8 cellular contexts compared by ENCODE assay signal in the genomic region with DNA sequence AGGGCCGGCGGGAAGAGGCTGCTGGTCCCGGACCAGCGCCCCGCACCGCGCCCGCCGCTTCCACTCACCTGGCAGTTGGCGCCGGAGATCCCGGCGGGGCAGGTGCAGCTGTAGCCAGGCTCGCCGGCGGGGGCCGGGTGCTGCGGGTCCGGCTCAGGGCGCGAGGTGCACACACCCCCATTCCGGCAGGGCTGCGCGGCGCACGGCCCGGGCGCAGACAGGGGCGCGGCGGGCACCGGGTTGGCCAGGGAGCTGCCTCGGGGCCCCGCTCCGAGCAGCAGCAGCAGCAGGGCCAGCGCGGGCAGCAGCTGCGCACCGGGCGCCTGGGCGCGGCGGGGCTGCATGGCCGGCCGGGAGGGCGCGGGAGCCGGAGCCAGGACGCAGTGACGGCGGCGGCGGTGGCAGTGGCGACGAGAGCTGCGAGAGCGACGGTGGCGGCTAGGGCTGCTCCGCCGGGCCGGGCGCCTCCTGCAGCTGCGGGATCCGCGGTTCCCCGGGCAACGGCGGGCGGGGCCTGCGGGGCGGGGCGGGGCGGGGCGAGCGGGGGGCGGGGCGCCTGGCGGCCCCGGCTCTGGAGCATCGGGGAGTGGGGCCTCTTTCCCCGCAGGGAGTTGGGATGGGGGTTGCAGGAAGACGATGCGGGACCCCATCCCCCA. TPM values are rescaled to one million over a fixed set of nuclear protein-coding genes. Genes with fewer than 3 reads are reported as not detected.
DNase-seq lines count a peak whose midpoint lies in the region; ATAC-seq and TF ChIP-seq lines count a peak whose summit lies in the region.

A gene with protein sequence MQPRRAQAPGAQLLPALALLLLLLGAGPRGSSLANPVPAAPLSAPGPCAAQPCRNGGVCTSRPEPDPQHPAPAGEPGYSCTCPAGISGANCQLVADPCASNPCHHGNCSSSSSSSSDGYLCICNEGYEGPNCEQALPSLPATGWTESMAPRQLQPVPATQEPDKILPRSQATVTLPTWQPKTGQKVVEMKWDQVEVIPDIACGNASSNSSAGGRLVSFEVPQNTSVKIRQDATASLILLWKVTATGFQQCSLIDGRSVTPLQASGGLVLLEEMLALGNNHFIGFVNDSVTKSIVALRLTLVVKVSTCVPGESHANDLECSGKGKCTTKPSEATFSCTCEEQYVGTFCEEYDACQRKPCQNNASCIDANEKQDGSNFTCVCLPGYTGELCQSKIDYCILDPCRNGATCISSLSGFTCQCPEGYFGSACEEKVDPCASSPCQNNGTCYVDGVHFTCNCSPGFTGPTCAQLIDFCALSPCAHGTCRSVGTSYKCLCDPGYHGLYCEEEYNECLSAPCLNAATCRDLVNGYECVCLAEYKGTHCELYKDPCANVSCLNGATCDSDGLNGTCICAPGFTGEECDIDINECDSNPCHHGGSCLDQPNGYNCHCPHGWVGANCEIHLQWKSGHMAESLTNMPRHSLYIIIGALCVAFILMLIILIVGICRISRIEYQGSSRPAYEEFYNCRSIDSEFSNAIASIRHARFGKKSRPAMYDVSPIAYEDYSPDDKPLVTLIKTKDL (minus strand): TSS at position 476 of the 656 bp plus-strand sequence. CDS start 132 bp downstream, at position 344.

- DNase-seq in 8988T (peak; percentile 79), NCI-H510A (lab: John Stamatoyannopoulos, UW) (peak; percentile 72), fibroblast of villous mesenchyme (ENCODE audit: low read depth) (no peak), kidney glomerular epithelial cell (lab: John Stamatoyannopoulos, UW) (no peak)
- peak; percentile 6 for DNase-seq in activated T-cell treated with anti-CD3 and anti-CD28 coated beads, Interleukin-2, amount 50 U/mL, for 4 hours

- peak within 1 kb of the TSS; percentile 98 for H2AFZ ChIP-seq in neuron (ENCODE audit: low read depth, low read length)

- H3K4me3 ChIP-seq in fibroblast of villous mesenchyme (ENCODE audit: low read depth, low read length): peak within 1 kb of the TSS; percentile 50
- H3K4me3 ChIP-seq in neuron (ENCODE audit: low read length): peak within 1 kb of the TSS; percentile 62

- peak within 1 kb of the TSS; percentile 64 for H3K4me3 Mint-ChIP-seq in activated T-cell treated with anti-CD3 and anti-CD28 coated beads, Interleukin-2, amount 50 U/mL, for 4 hours

- H3K36me3 ChIP-seq in neuron (ENCODE audit: insufficient read depth, low read length): no peaks in the 10 kb centered on the region

- peaks cover 58% of the 10 kb centered on the region for H3K27me3 ChIP-seq in neuron (ENCODE audit: insufficient read depth, low read length)

- ATAC-seq in GM18511 (IDR thresholded peaks at IDR 0.05; ENCODE audit: unreplicated experiment) (peak; percentile 81), HG02970 (IDR thresholded peaks at IDR 0.05; ENCODE audit: low FRiP score, unreplicated experiment) (peak; percentile 65)
- peak; percentile 82 to 89 for ATAC-seq in activated T-cell treated with anti-CD3 and anti-CD28 coated beads, Interleukin-2, amount 50 U/mL, for 4 hours

- H3K9me3 ChIP-seq in neuron (ENCODE audit: low read length): no peaks in the 10 kb centered on the region

- no peak for TF ChIP-seq CTCF in fibroblast of villous mesenchyme (IDR thresholded peaks at IDR 0.05; ENCODE audit: insufficient read depth, low read depth, low read length)

- peaks cover 80% of the 10 kb centered on the region for H3K27me3 Mint-ChIP-seq in activated T-cell treated with anti-CD3 and anti-CD28 coated beads, Interleukin-2, amount 50 U/mL, for 4 hours (ENCODE audit: low read depth)

- H3K4me1 ChIP-seq in neuron (ENCODE audit: insufficient read depth, low read length): peaks cover 25% of the 10 kb centered on the region

- peaks cover 6% of the 10 kb centered on the region for H3K9me3 Mint-ChIP-seq in activated T-cell treated with anti-CD3 and anti-CD28 coated beads, Interleukin-2, amount 50 U/mL, for 4 hours

- H3K4me1 Mint-ChIP-seq in activated T-cell treated with anti-CD3 and anti-CD28 coated beads, Interleukin-2, amount 50 U/mL, for 4 hours (ENCODE audit: low read depth): peaks cover 14% of the 10 kb centered on the region

- H3K36me3 Mint-ChIP-seq in activated T-cell treated with anti-CD3 and anti-CD28 coated beads, Interleukin-2, amount 50 U/mL, for 4 hours (ENCODE audit: insufficient read depth): no peaks in the 10 kb centered on the region

RNA-seq across cellular contexts. Expression of the gene that starts here (rescaled TPM):
- total RNA-seq in activated T-cell treated with anti-CD3 and anti-CD28 coated beads, Interleukin-2, amount 50 U/mL, for 4 hours: not detected
- 0.32 and 0.86 TPM in 2 replicates for total RNA-seq in fibroblast of villous mesenchyme

Comparison
In these comparisons a context has a peak if more than half of its experiments do, and no peak if none do; other contexts are left out.
1. Peak in DNase-seq and ATAC-seq in activated T-cell treated with anti-CD3 and anti-CD28 coated beads, Interleukin-2, amount 50 U/mL, for 4 hours; RNA of the gene not detected or under 1 TPM.
2. DNase-seq: peak in 8988T (single experiment) and NCI-H510A (single experiment); none in fibroblast of villous mesenchyme (single experiment) and kidney glomerular epithelial cell (single experiment).
3. Peak in every context shown above with its lines, with median percentiles within 50 percentile points of each other: ATAC-seq.